13 cellular contexts compared by ENCODE assay signal in genomic region chr11:3857628-3858027, GRCh38. TPM values are rescaled to one million over a fixed set of nuclear protein-coding genes. Genes with fewer than 3 reads are reported as not detected.
A peak's percentile ranks its signal among the peaks of the same experiment; 100 is the strongest.
DNase-seq lines count a peak whose midpoint lies in the region; ATAC-seq and TF ChIP-seq lines count a peak whose summit lies in the region.
"Had no signal": no experiment of that assay in that cellular context is flagged by ENCODE, and none has a peak within 500 bp of the region (broad histone marks: within the 10 kb centered on the region; RNA-seq: fewer than 3 reads in every experiment).

No MANE protein-coding gene starts in this region.

- H3K36me3 ChIP-seq in left lung (no peaks in the 10 kb centered on the region), stomach smooth muscle (ENCODE audit: control insufficient read depth in 2 of 2, insufficient read depth in 2 of 2, low read length in 2 of 2) (no peaks in the 10 kb centered on the region)

- peak overlapping the region; percentile 91 for H3K27ac Mint-ChIP-seq in activated CD4-positive, alpha-beta T cell treated with anti-CD3 and anti-CD28 coated beads, Interleukin-2, amount 10 ng/mL, durations not matched to agents 24 days and 14 days
- peak overlapping the region; percentile 68 for H3K27ac Mint-ChIP-seq in activated CD4-positive, alpha-beta memory T cell treated with anti-CD3 and anti-CD28 coated beads, Interleukin-2, amount 10 ng/mL, durations not matched to agents 7 days and 5 days

- H3K4me1 ChIP-seq in left lung (peaks cover 43 to 75% of the 10 kb centered on the region in 2 donors), stomach smooth muscle (ENCODE audit: control insufficient read depth, insufficient read depth, low read length) (peaks cover 50% of the 10 kb centered on the region)

- no peaks in the 10 kb centered on the region for H3K9me3 ChIP-seq in left lung
- H3K9me3 ChIP-seq in stomach smooth muscle (ENCODE audit: control insufficient read depth in 2 of 2, low read length in 2 of 2): no peaks in the 10 kb centered on the region

- no peak overlapping the region for H3K27ac ChIP-seq in left lung
- no peak overlapping the region for H3K27ac ChIP-seq in stomach smooth muscle (ENCODE audit: low read length)

- H3K4me3 Mint-ChIP-seq in activated CD4-positive, alpha-beta T cell treated with anti-CD3 and anti-CD28 coated beads, Interleukin-2, amount 10 ng/mL, durations not matched to agents 24 days and 14 days: peak overlapping the region; percentile 98
- H3K4me3 Mint-ChIP-seq in activated CD4-positive, alpha-beta memory T cell treated with anti-CD3 and anti-CD28 coated beads, Interleukin-2, amount 10 ng/mL, durations not matched to agents 7 days and 5 days: peak overlapping the region; percentile 97

- H3K36me3 Mint-ChIP-seq in activated CD4-positive, alpha-beta T cell treated with anti-CD3 and anti-CD28 coated beads, Interleukin-2, amount 10 ng/mL, durations not matched to agents 24 days and 14 days (ENCODE audit: low read depth): peaks cover 21% of the 10 kb centered on the region
- H3K36me3 Mint-ChIP-seq in activated CD4-positive, alpha-beta memory T cell treated with anti-CD3 and anti-CD28 coated beads, Interleukin-2, amount 10 ng/mL, durations not matched to agents 7 days and 5 days (ENCODE audit: low read depth): peaks cover 41% of the 10 kb centered on the region

- no peak for DNase-seq in activated CD4-positive, alpha-beta T cell treated with anti-CD3 and anti-CD28 coated beads, Interleukin-2, amount 10 ng/mL, durations not matched to agents 24 days and 14 days
- no peak for DNase-seq in activated CD4-positive, alpha-beta T cell treated with anti-CD3 and anti-CD28 coated beads, Interleukin-2, amount 50 U/mL, for 48 hours
- no peak for DNase-seq in activated CD4-positive, alpha-beta memory T cell treated with anti-CD3 and anti-CD28 coated beads, Interleukin-2, amount 10 ng/mL, durations not matched to agents 7 days and 5 days
- DNase-seq in left lung (no peak), GOT3 (lab: John Stamatoyannopoulos, UW) (no peak), COR-L47 (lab: John Stamatoyannopoulos, UW) (no peak)
- no peak for DNase-seq in stimulated activated CD4-positive, alpha-beta T cell treated with anti-CD3 and anti-CD28 coated beads, Interleukin-2, amount 100 ng/mL, for 48 hours
- DNase-seq: activated CD4-positive, alpha-beta T cell treated with anti-CD3 and anti-CD28 coated beads for 1 hour; left cardiac atrium; NCI-H69; stimulated activated CD4-positive, alpha-beta T cell treated with anti-CD3 and anti-CD28 coated beads, Interleukin-4, amount 100 ng/mL, for 1 hour had no signal

- no peak for ATAC-seq in left lung
- ATAC-seq: HCT116, left cardiac atrium had no signal

- no peaks in the 10 kb centered on the region for H3K27me3 Mint-ChIP-seq in activated CD4-positive, alpha-beta T cell treated with anti-CD3 and anti-CD28 coated beads, Interleukin-2, amount 10 ng/mL, durations not matched to agents 24 days and 14 days
- H3K27me3 Mint-ChIP-seq in activated CD4-positive, alpha-beta memory T cell treated with anti-CD3 and anti-CD28 coated beads, Interleukin-2, amount 10 ng/mL, durations not matched to agents 7 days and 5 days: no peaks in the 10 kb centered on the region

- POLR2A ChIA-PET in activated CD4-positive, alpha-beta memory T cell treated with anti-CD3 and anti-CD28 coated beads, Interleukin-2, amount 10 ng/mL, durations not matched to agents 7 days and 5 days (lab: Charles Lee): interaction anchor here (0.6 to 15.0 kb wide), 6 partner anchors 14 to 234 kb away, joined by 3 to 639 read pairs (median 8); partner anchors contain the start of gene RHOG

- CTCF ChIA-PET in activated CD4-positive, alpha-beta memory T cell treated with anti-CD3 and anti-CD28 coated beads, Interleukin-2, amount 10 ng/mL, durations not matched to agents 7 days and 5 days (lab: Charles Lee): interaction anchor here (0.6 to 11.3 kb wide), 9 partner anchors 8 to 252 kb away, joined by 3 to 222 read pairs (median 4); partner anchors contain the start of gene RHOG

- peaks cover 72% of the 10 kb centered on the region for H3K4me1 Mint-ChIP-seq in activated CD4-positive, alpha-beta T cell treated with anti-CD3 and anti-CD28 coated beads, Interleukin-2, amount 10 ng/mL, durations not matched to agents 24 days and 14 days
- H3K4me1 Mint-ChIP-seq in activated CD4-positive, alpha-beta memory T cell treated with anti-CD3 and anti-CD28 coated beads, Interleukin-2, amount 10 ng/mL, durations not matched to agents 7 days and 5 days: peaks cover 69% of the 10 kb centered on the region

- H3K4me3 ChIP-seq in left lung (peak overlapping the region; percentile 1 to 92), stomach smooth muscle (ENCODE audit: low read length in 2 of 2) (peak overlapping the region; percentile 40 to 92)

- no peaks in the 10 kb centered on the region for H3K9me3 Mint-ChIP-seq in activated CD4-positive, alpha-beta T cell treated with anti-CD3 and anti-CD28 coated beads, Interleukin-2, amount 10 ng/mL, durations not matched to agents 24 days and 14 days
- H3K9me3 Mint-ChIP-seq in activated CD4-positive, alpha-beta memory T cell treated with anti-CD3 and anti-CD28 coated beads, Interleukin-2, amount 10 ng/mL, durations not matched to agents 7 days and 5 days: no peaks in the 10 kb centered on the region

- no peak for TF ChIP-seq CTCF in left lung (IDR thresholded peaks at IDR 0.05)

- H3K9ac ChIP-seq in stomach smooth muscle (ENCODE audit: low read length in 2 of 2): no peak overlapping the region

- intact Hi-C loops in activated CD4-positive, alpha-beta T cell treated with anti-CD3 and anti-CD28 coated beads, Interleukin-2, amount 10 ng/mL, durations not matched to agents 24 days and 14 days (cut with micrococcal nuclease): loop anchor here (5.0 kb wide), 1 partner anchor 110 kb away; no protein-coding TSS in a partner anchor
- intact Hi-C loops in left lung (cut with DNase I): no loop called here

- H3K27me3 ChIP-seq in left lung: no peaks in the 10 kb centered on the region
- no peaks in the 10 kb centered on the region for H3K27me3 ChIP-seq in stomach smooth muscle (ENCODE audit: control insufficient read depth in 1 of 2, insufficient read depth in 2 of 2, low read length in 2 of 2)

RNA-seq across cellular contexts. Expression of gene STIM1, which starts 2.2 kb away (rescaled TPM):
- total RNA-seq in activated CD4-positive, alpha-beta T cell treated with anti-CD3 and anti-CD28 coated beads, Interleukin-2, amount 10 ng/mL, durations not matched to agents 24 days and 14 days: 60.6 and 63.4 TPM in 2 replicates
- 100 to 1,000 TPM; 111 to 113 TPM for total RNA-seq in activated CD4-positive, alpha-beta memory T cell treated with anti-CD3 and anti-CD28 coated beads, Interleukin-2, amount 10 ng/mL, durations not matched to agents 7 days and 5 days
- total RNA-seq in left lung: 10 to 100 TPM; 50.9 to 52.9 TPM

RNA-seq across cellular contexts. Expression of gene RHOG, which starts 16.9 kb away (rescaled TPM):
- 174 and 176 TPM in 2 replicates for total RNA-seq in activated CD4-positive, alpha-beta T cell treated with anti-CD3 and anti-CD28 coated beads, Interleukin-2, amount 10 ng/mL, durations not matched to agents 24 days and 14 days
- 100 to 1,000 TPM; 192 to 201 TPM for total RNA-seq in activated CD4-positive, alpha-beta memory T cell treated with anti-CD3 and anti-CD28 coated beads, Interleukin-2, amount 10 ng/mL, durations not matched to agents 7 days and 5 days
- 100 to 1,000 TPM in 1 of 2 donors, 10 to 100 TPM in 1; 57.1 to 109 TPM for total RNA-seq in left lung

RNA-seq across cellular contexts. Expression of gene PGAP2, which starts 49.3 kb away (rescaled TPM):
- total RNA-seq in activated CD4-positive, alpha-beta T cell treated with anti-CD3 and anti-CD28 coated beads, Interleukin-2, amount 10 ng/mL, durations not matched to agents 24 days and 14 days: 30.0 and 32.5 TPM in 2 replicates
- total RNA-seq in activated CD4-positive, alpha-beta memory T cell treated with anti-CD3 and anti-CD28 coated beads, Interleukin-2, amount 10 ng/mL, durations not matched to agents 7 days and 5 days: 10 to 100 TPM; 18.0 to 19.0 TPM
- total RNA-seq in left lung: 10 to 100 TPM; 19.5 to 26.5 TPM
